1 cellular context compared by ENCODE assay signal in the genomic region with DNA sequence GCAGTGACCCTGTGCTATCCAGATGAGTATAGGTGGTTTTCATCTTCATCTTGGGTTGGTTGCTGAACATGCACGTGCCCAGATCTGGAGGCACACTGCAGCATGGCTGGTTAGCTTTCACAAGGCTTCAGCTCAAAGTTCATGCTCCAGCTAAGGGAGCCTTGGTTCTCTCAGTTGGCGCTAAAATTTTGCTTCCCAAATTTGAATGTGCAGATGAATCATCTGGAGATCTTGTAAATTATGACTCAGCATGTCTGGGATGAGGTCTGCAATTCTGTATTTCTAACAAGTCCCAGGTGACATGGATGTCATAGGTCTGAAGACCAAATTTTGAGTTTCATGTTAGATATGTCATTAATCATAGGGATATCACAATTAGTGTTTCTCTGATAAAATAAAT.
TF ChIP-seq lines count a peak whose summit lies in the region.

No MANE protein-coding gene starts in this region.

TF ChIP-seq in K562, 482 proteins besides CTCF, POLR2A, EP300 and RAD21 (continued from another document and continues in another):
- TF ChIP-seq BCOR (IDR thresholded peaks at IDR 0.05) (no peak), NR1H2 (CRISPR knock-in tag; IDR thresholded peaks at IDR 0.05) (no peak), CBFA2T2 (conservative IDR thresholded peaks at IDR 0.05) (no peak), FOXJ3 (CRISPR knock-in tag; IDR thresholded peaks at IDR 0.05) (no peak), STAT5B (CRISPR knock-in tag; IDR thresholded peaks at IDR 0.05) (no peak), LARP7 (IDR thresholded peaks at IDR 0.05) (no peak), ZBED1 (IDR thresholded peaks at IDR 0.05) (no peak), ZNF695 (CRISPR knock-in tag; IDR thresholded peaks at IDR 0.05) (no peak), NFE2L1 (tag; IDR thresholded peaks at IDR 0.05; ENCODE audit: borderline replicate concordance, low read depth) (peak; percentile 24; the same call in 1 of the 2 replicates), TRIM24 (IDR thresholded peaks at IDR 0.05) (no peak), ZFX (CRISPR knock-in tag; IDR thresholded peaks at IDR 0.05) (no peak), SIRT6 (IDR thresholded peaks at IDR 0.05; ENCODE audit: low read depth, low read length) (no peak), ATF7 (IDR thresholded peaks at IDR 0.05) (no peak), TGIF2 (CRISPR knock-in tag; IDR thresholded peaks at IDR 0.05) (no peak), SMC3 (conservative IDR thresholded peaks at IDR 0.05; ENCODE audit: insufficient read depth, low read depth, low read length) (no peak), HDAC1 (IDR thresholded peaks at IDR 0.05) (no peak), BHLHE40 (IDR thresholded peaks at IDR 0.05; ENCODE audit: low read length) (peak; percentile 40; the same call in 1 of the 2 replicates), ETV6 (IDR thresholded peaks at IDR 0.05; ENCODE audit: borderline replicate concordance in 1 of 2, low read depth in 2 of 2, low read length in 1 of 2) (no peak), ETV6 (CRISPR knock-in tag; IDR thresholded peaks at IDR 0.05; ENCODE audit: borderline replicate concordance) (no peak), TEAD2 (tag; IDR thresholded peaks at IDR 0.05) (no peak), NFE2 (IDR thresholded peaks at IDR 0.05; ENCODE audit: low read depth) (peak; percentile 79), FOXK2 (conservative IDR thresholded peaks at IDR 0.05 in 1 of 2, IDR thresholded peaks at IDR 0.05 in 1 of 2; ENCODE audit: low read depth in 2 of 2) (no peak), ZNF764 (CRISPR knock-in tag; IDR thresholded peaks at IDR 0.05; ENCODE audit: low read depth) (no peak), RBM25 (IDR thresholded peaks at IDR 0.05; ENCODE audit: low read depth, low read length, severe bottlenecking) (no peak), ZNF217 (CRISPR knock-in tag; IDR thresholded peaks at IDR 0.05) (no peak), RBM14 (IDR thresholded peaks at IDR 0.05; ENCODE audit: borderline replicate concordance, insufficient read depth, low read depth, low read length) (no peak), ZNF436 (CRISPR knock-in tag; IDR thresholded peaks at IDR 0.05) (no peak), GTF2F1 (IDR thresholded peaks at IDR 0.05; ENCODE audit: low read depth, low read length) (no peak), ZNF717 (CRISPR knock-in tag; IDR thresholded peaks at IDR 0.05) (no peak), JUND (IDR thresholded peaks at IDR 0.05; ENCODE audit: borderline replicate concordance, low read depth, low read length) (peak; percentile 55; the same call in 1 of the 2 replicates), JUND (tag; IDR thresholded peaks at IDR 0.05; ENCODE audit: borderline replicate concordance, low read depth, low read length) (peak; percentile 71; the same call in 2 of the 3 replicates), BRF1 (IDR thresholded peaks at IDR 0.05; ENCODE audit: borderline replicate concordance, extremely low read depth, insufficient read length) (no peak), SMARCA4 (IDR thresholded peaks at IDR 0.05) (no peak), TCF7L2 (IDR thresholded peaks at IDR 0.05; ENCODE audit: low read depth, low read length) (no peak), ZNF316 (IDR thresholded peaks at IDR 0.05) (peak; percentile 89), CEBPB (tag; IDR thresholded peaks at IDR 0.05) (no peak), SIN3A (IDR thresholded peaks at IDR 0.05; ENCODE audit: borderline replicate concordance in 2 of 2, control insufficient read depth in 1 of 2, low read depth in 2 of 2, low read length in 2 of 2) (no peak), YBX1 (IDR thresholded peaks at IDR 0.05) (no peak), ZNF77 (CRISPR knock-in tag; IDR thresholded peaks at IDR 0.05) (no peak), ELF1 (tag; IDR thresholded peaks at IDR 0.05) (no peak), ZSCAN29 (IDR thresholded peaks at IDR 0.05) (no peak)
- TF ChIP-seq, protein P1, sequence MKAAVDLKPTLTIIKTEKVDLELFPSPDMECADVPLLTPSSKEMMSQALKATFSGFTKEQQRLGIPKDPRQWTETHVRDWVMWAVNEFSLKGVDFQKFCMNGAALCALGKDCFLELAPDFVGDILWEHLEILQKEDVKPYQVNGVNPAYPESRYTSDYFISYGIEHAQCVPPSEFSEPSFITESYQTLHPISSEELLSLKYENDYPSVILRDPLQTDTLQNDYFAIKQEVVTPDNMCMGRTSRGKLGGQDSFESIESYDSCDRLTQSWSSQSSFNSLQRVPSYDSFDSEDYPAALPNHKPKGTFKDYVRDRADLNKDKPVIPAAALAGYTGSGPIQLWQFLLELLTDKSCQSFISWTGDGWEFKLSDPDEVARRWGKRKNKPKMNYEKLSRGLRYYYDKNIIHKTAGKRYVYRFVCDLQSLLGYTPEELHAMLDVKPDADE (conservative IDR thresholded peaks at IDR 0.05; ENCODE audit: control insufficient read depth, low read depth, low read length) = no peak
- TF ChIP-seq, protein P2, sequence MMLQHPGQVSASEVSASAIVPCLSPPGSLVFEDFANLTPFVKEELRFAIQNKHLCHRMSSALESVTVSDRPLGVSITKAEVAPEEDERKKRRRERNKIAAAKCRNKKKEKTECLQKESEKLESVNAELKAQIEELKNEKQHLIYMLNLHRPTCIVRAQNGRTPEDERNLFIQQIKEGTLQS (IDR thresholded peaks at IDR 0.05) = peak; percentile 69
- TF ChIP-seq, protein P2 (CRISPR knock-in tag; conservative IDR thresholded peaks at IDR 0.05) = no peak
- TF ChIP-seq, protein P3, sequence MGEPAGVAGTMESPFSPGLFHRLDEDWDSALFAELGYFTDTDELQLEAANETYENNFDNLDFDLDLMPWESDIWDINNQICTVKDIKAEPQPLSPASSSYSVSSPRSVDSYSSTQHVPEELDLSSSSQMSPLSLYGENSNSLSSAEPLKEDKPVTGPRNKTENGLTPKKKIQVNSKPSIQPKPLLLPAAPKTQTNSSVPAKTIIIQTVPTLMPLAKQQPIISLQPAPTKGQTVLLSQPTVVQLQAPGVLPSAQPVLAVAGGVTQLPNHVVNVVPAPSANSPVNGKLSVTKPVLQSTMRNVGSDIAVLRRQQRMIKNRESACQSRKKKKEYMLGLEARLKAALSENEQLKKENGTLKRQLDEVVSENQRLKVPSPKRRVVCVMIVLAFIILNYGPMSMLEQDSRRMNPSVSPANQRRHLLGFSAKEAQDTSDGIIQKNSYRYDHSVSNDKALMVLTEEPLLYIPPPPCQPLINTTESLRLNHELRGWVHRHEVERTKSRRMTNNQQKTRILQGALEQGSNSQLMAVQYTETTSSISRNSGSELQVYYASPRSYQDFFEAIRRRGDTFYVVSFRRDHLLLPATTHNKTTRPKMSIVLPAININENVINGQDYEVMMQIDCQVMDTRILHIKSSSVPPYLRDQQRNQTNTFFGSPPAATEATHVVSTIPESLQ (CRISPR knock-in tag; IDR thresholded peaks at IDR 0.05) = no peak
- TF ChIP-seq, protein P4, sequence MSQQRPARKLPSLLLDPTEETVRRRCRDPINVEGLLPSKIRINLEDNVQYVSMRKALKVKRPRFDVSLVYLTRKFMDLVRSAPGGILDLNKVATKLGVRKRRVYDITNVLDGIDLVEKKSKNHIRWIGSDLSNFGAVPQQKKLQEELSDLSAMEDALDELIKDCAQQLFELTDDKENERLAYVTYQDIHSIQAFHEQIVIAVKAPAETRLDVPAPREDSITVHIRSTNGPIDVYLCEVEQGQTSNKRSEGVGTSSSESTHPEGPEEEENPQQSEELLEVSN (IDR thresholded peaks at IDR 0.05; ENCODE audit: borderline replicate concordance in 1 of 2, extremely low read depth in 1 of 2, insufficient read depth in 1 of 2, insufficient read length in 1 of 2, low read depth in 1 of 2, low read length in 1 of 2, poor library complexity in 1 of 2, severe bottlenecking in 1 of 2) = no peak
- TF ChIP-seq, protein P5, sequence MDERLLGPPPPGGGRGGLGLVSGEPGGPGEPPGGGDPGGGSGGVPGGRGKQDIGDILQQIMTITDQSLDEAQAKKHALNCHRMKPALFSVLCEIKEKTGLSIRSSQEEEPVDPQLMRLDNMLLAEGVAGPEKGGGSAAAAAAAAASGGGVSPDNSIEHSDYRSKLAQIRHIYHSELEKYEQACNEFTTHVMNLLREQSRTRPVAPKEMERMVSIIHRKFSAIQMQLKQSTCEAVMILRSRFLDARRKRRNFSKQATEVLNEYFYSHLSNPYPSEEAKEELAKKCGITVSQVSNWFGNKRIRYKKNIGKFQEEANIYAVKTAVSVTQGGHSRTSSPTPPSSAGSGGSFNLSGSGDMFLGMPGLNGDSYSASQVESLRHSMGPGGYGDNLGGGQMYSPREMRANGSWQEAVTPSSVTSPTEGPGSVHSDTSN (CRISPR knock-in tag; IDR thresholded peaks at IDR 0.05; ENCODE audit: low read depth) = no peak
- TF ChIP-seq, protein P5 (tag; conservative IDR thresholded peaks at IDR 0.05; ENCODE audit: low read depth) = no peak
- TF ChIP-seq, protein P6, sequence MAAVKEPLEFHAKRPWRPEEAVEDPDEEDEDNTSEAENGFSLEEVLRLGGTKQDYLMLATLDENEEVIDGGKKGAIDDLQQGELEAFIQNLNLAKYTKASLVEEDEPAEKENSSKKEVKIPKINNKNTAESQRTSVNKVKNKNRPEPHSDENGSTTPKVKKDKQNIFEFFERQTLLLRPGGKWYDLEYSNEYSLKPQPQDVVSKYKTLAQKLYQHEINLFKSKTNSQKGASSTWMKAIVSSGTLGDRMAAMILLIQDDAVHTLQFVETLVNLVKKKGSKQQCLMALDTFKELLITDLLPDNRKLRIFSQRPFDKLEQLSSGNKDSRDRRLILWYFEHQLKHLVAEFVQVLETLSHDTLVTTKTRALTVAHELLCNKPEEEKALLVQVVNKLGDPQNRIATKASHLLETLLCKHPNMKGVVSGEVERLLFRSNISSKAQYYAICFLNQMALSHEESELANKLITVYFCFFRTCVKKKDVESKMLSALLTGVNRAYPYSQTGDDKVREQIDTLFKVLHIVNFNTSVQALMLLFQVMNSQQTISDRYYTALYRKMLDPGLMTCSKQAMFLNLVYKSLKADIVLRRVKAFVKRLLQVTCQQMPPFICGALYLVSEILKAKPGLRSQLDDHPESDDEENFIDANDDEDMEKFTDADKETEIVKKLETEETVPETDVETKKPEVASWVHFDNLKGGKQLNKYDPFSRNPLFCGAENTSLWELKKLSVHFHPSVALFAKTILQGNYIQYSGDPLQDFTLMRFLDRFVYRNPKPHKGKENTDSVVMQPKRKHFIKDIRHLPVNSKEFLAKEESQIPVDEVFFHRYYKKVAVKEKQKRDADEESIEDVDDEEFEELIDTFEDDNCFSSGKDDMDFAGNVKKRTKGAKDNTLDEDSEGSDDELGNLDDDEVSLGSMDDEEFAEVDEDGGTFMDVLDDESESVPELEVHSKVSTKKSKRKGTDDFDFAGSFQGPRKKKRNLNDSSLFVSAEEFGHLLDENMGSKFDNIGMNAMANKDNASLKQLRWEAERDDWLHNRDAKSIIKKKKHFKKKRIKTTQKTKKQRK (IDR thresholded peaks at IDR 0.05; ENCODE audit: borderline replicate concordance, low read depth, low read length) = no peak
- TF ChIP-seq, protein P7, sequence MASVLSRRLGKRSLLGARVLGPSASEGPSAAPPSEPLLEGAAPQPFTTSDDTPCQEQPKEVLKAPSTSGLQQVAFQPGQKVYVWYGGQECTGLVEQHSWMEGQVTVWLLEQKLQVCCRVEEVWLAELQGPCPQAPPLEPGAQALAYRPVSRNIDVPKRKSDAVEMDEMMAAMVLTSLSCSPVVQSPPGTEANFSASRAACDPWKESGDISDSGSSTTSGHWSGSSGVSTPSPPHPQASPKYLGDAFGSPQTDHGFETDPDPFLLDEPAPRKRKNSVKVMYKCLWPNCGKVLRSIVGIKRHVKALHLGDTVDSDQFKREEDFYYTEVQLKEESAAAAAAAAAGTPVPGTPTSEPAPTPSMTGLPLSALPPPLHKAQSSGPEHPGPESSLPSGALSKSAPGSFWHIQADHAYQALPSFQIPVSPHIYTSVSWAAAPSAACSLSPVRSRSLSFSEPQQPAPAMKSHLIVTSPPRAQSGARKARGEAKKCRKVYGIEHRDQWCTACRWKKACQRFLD (CRISPR knock-in tag; IDR thresholded peaks at IDR 0.05) = no peak
- TF ChIP-seq, protein P8, sequence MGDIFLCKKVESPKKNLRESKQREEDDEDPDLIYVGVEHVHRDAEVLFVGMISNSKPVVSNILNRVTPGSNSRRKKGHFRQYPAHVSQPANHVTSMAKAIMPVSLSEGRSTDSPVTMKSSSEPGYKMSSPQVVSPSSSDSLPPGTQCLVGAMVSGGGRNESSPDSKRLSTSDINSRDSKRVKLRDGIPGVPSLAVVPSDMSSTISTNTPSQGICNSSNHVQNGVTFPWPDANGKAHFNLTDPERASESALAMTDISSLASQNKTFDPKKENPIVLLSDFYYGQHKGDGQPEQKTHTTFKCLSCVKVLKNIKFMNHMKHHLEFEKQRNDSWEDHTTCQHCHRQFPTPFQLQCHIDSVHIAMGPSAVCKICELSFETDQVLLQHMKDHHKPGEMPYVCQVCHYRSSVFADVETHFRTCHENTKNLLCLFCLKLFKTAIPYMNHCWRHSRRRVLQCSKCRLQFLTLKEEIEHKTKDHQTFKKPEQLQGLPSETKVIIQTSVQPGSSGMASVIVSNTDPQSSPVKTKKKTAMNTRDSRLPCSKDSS (IDR thresholded peaks at IDR 0.05; ENCODE audit: low read depth, partially characterized antibody) = no peak
- TF ChIP-seq, protein P9, sequence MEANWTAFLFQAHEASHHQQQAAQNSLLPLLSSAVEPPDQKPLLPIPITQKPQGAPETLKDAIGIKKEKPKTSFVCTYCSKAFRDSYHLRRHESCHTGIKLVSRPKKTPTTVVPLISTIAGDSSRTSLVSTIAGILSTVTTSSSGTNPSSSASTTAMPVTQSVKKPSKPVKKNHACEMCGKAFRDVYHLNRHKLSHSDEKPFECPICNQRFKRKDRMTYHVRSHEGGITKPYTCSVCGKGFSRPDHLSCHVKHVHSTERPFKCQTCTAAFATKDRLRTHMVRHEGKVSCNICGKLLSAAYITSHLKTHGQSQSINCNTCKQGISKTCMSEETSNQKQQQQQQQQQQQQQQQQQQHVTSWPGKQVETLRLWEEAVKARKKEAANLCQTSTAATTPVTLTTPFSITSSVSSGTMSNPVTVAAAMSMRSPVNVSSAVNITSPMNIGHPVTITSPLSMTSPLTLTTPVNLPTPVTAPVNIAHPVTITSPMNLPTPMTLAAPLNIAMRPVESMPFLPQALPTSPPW (CRISPR knock-in tag; IDR thresholded peaks at IDR 0.05) = no peak
